ENCODE assay signal across 26 cellular contexts in genomic region chr6:74596586-74596985, GRCh38.
DNase-seq lines count a peak whose midpoint lies in the region; ATAC-seq, FAIRE-seq and TF ChIP-seq lines count a peak whose summit lies in the region.
"Had no signal": no experiment of that assay in that cellular context is flagged by ENCODE, and none has a peak within 500 bp of the region (broad histone marks: within the 10 kb centered on the region; RNA-seq: fewer than 3 reads in every experiment).

No MANE protein-coding gene starts in this region.

- no peak overlapping the region for H2AK5ac ChIP-seq in mesenchymal stem cell (ENCODE audit: low read length, severe bottlenecking)

- peaks cover 11% of the 10 kb centered on the region for H3K4me1 Mint-ChIP-seq in astrocyte (ENCODE audit: low read depth, unreplicated experiment)
- H3K4me1 Mint-ChIP-seq: CD4-positive, alpha-beta memory T cell had no signal

- ATAC-seq in HG02588 (IDR thresholded peaks at IDR 0.05; ENCODE audit: unreplicated experiment), result no peak
- ATAC-seq in GM18511 (IDR thresholded peaks at IDR 0.05; ENCODE audit: unreplicated experiment), result no peak
- ATAC-seq: Right ventricle myocardium inferior had no signal

- H3K79me2 ChIP-seq in GM23248 (ENCODE audit: insufficient read depth) (no peaks in the 10 kb centered on the region), astrocyte (ENCODE audit: insufficient read depth, low read length) (no peaks in the 10 kb centered on the region)

- FAIRE-seq in astrocyte (lab: Jason Lieb, UNC), result peak; percentile 37
- FAIRE-seq: GM12892, GM18507, HTR-8/SVneo had no signal

- H3K4me1 ChIP-seq in GM23248 (ENCODE audit: insufficient read depth) (peaks cover 37% of the 10 kb centered on the region), astrocyte (ENCODE audit: insufficient read depth, low read length) (no peaks in the 10 kb centered on the region), mesenchymal stem cell (ENCODE audit: control insufficient read depth, insufficient read depth, low read depth, low read length) (no peaks in the 10 kb centered on the region)
- H3K4me1 ChIP-seq: Caco-2, Peyer's patch had no signal

- H3K4ac ChIP-seq in mesenchymal stem cell (ENCODE audit: low read depth in 1 of 2, low read length in 2 of 2), result no peak overlapping the region

- DNase-seq in AG10803 (ENCODE audit: low read depth) (peak; percentile 90), GM23248 (no peak), astrocyte (ENCODE audit: low read depth) (peak; percentile 56), mesenchymal stem cell (no peak), GM13976 (ENCODE audit: low spot score) (no peak), OCI-M2 (lab: John Stamatoyannopoulos, UW; ENCODE audit: unreplicated experiment) (no peak)
- DNase-seq: Caco-2; CD4-positive, alpha-beta memory T cell; DMS 273 treated with DMSO at 0.1 percent for 48 hours; DMS79 treated with DMSO at 0.1 percent for 48 hours; H7; NCI-H1092 treated with DMSO at 0.1 percent for 48 hours; NCI-H146; NCI-H2029; NCI-H2227 treated with DMSO at 0.1 percent for 48 hours; NCI-H510A; Peyer's patch had no signal

- H3K4me3 Mint-ChIP-seq in astrocyte (ENCODE audit: unreplicated experiment), result no peak overlapping the region
- H3K4me3 Mint-ChIP-seq: CD4-positive, alpha-beta memory T cell; HFFc6 had no signal

- H2BK120ac ChIP-seq in mesenchymal stem cell (ENCODE audit: low read depth, low read length), result peak overlapping the region; percentile 19

- no peak overlapping the region for H2AFZ ChIP-seq in GM23248
- no peak overlapping the region for H2AFZ ChIP-seq in astrocyte (ENCODE audit: low read depth, low read length)
- no peak overlapping the region for H2AFZ ChIP-seq in mesenchymal stem cell (ENCODE audit: low read depth, low read length)

- H3K4me3 ChIP-seq in AG10803 (ENCODE audit: low read length) (no peak overlapping the region), GM23248 (no peak overlapping the region), astrocyte (ENCODE audit: insufficient read depth, low read depth, low read length) (no peak overlapping the region), mesenchymal stem cell (ENCODE audit: insufficient read depth in 1 of 2, low read depth in 1 of 2, low read length in 2 of 2) (no peak overlapping the region)
- H3K4me3 ChIP-seq: BLaER1, Peyer's patch had no signal

- H3K36me3 ChIP-seq in GM23248 (ENCODE audit: low read depth), result no peaks in the 10 kb centered on the region
- no peaks in the 10 kb centered on the region for H3K36me3 ChIP-seq in astrocyte (ENCODE audit: insufficient read depth, low read length)
- no peaks in the 10 kb centered on the region for H3K36me3 ChIP-seq in mesenchymal stem cell (ENCODE audit: control insufficient read depth in 1 of 2, insufficient read depth in 2 of 2, low read depth in 1 of 2, low read length in 2 of 2)
- H3K36me3 ChIP-seq: BLaER1, Peyer's patch had no signal

- no peak overlapping the region for H4K8ac ChIP-seq in mesenchymal stem cell (ENCODE audit: low read length)

- in situ Hi-C loops in GM23248 (cut with MboI) (no loop called here), GM13976 (cut with MboI; ENCODE audit: low sequenced_read_pairs, unreplicated experiment) (loop anchor here (25.0 kb wide), 1 partner anchor 616 kb away; the partner anchor contains the start of gene COL12A1)

- no peaks in the 10 kb centered on the region for H3K9me3 ChIP-seq in GM23248 (ENCODE audit: low read depth)
- no peaks in the 10 kb centered on the region for H3K9me3 ChIP-seq in astrocyte (ENCODE audit: insufficient read depth, low read depth, low read length)
- H3K9me3 ChIP-seq in mesenchymal stem cell (ENCODE audit: control insufficient read depth, low read length), result no peaks in the 10 kb centered on the region
- H3K9me3 ChIP-seq: BLaER1, Caco-2, Peyer's patch had no signal

- peak overlapping the region; percentile 35 for H3K27ac Mint-ChIP-seq in astrocyte (ENCODE audit: unreplicated experiment)
- H3K27ac Mint-ChIP-seq: CD4-positive, alpha-beta memory T cell had no signal

- no peaks in the 10 kb centered on the region for H4K20me1 ChIP-seq in GM23248 (ENCODE audit: insufficient read depth)
- no peaks in the 10 kb centered on the region for H4K20me1 ChIP-seq in astrocyte (ENCODE audit: insufficient read depth, low read length)
- H4K20me1 ChIP-seq: BLaER1 had no signal

- no peak overlapping the region for H4K91ac ChIP-seq in mesenchymal stem cell (ENCODE audit: low read length)

- H3K27me3 ChIP-seq in GM23248 (replicated peaks; ENCODE audit: insufficient read depth) (no peaks in the 10 kb centered on the region), astrocyte (ENCODE audit: insufficient read depth, low read length) (no peaks in the 10 kb centered on the region), mesenchymal stem cell (ENCODE audit: control insufficient read depth in 1 of 2, insufficient read depth in 1 of 2, low read length in 2 of 2) (no peaks in the 10 kb centered on the region)
- H3K27me3 ChIP-seq: BLaER1, Peyer's patch had no signal

- H2BK15ac ChIP-seq in mesenchymal stem cell (ENCODE audit: low read depth, poor library complexity, severe bottlenecking), result no peak overlapping the region

- no peak overlapping the region for H3K14ac ChIP-seq in mesenchymal stem cell (ENCODE audit: low read length in 2 of 2)

- H3K4me2 ChIP-seq in GM23248 (ENCODE audit: unreplicated experiment) (peak overlapping the region; percentile 51), astrocyte (ENCODE audit: low read length) (no peak overlapping the region), mesenchymal stem cell (ENCODE audit: low read length, poor library complexity, severe bottlenecking) (no peak overlapping the region)
- H3K4me2 ChIP-seq: KMS-11 had no signal

- H3K27me3 Mint-ChIP-seq in astrocyte (ENCODE audit: low read depth, unreplicated experiment), result no peaks in the 10 kb centered on the region
- H3K27me3 Mint-ChIP-seq: CD4-positive, alpha-beta memory T cell had no signal

- H3K18ac ChIP-seq in mesenchymal stem cell (ENCODE audit: low read depth in 1 of 2, low read length in 2 of 2), result no peak overlapping the region

- no peaks in the 10 kb centered on the region for H3K9me2 ChIP-seq in GM23248 (ENCODE audit: insufficient read depth)

- H3K23ac ChIP-seq in mesenchymal stem cell (ENCODE audit: low read length in 2 of 2), result no peak overlapping the region

- H3F3A ChIP-seq in GM23248 (ENCODE audit: insufficient read depth), result peaks cover 37% of the 10 kb centered on the region

- TF ChIP-seq CTCF in AG10803 (conservative IDR thresholded peaks at IDR 0.05; ENCODE audit: low read length), result no peak
- TF ChIP-seq CTCF in astrocyte (IDR thresholded peaks at IDR 0.05; ENCODE audit: insufficient read depth, low read depth, low read length), result no peak
- TF ChIP-seq CTCF in GM13976 (IDR thresholded peaks at IDR 0.05; ENCODE audit: borderline replicate concordance, control extremely low read depth, extremely low read depth, insufficient read depth, missing control alignments), result no peak

- peaks cover 6% of the 10 kb centered on the region for H3K9me3 Mint-ChIP-seq in astrocyte (ENCODE audit: unreplicated experiment)

- H3K27ac ChIP-seq in GM23248 (peak overlapping the region; percentile 20; the same call in 1 of the 2 replicates), astrocyte (ENCODE audit: low read depth, low read length) (no peak overlapping the region), mesenchymal stem cell (ENCODE audit: low read length, poor library complexity, severe bottlenecking) (no peak overlapping the region)
- H3K27ac ChIP-seq: BLaER1, KMS-11, Peyer's patch had no signal

- H3K9ac ChIP-seq in GM23248, result no peak overlapping the region
- H3K9ac ChIP-seq in astrocyte (ENCODE audit: low read length), result no peak overlapping the region
- H3K9ac ChIP-seq in mesenchymal stem cell (ENCODE audit: low read length), result no peak overlapping the region
- H3K9ac ChIP-seq: BLaER1, KMS-11 had no signal

- no peak overlapping the region for H2BK5ac ChIP-seq in mesenchymal stem cell (ENCODE audit: low read depth, low read length, poor library complexity, severe bottlenecking)

- H3K79me1 ChIP-seq in mesenchymal stem cell (replicated peaks; ENCODE audit: low read length, poor library complexity, severe bottlenecking), result no peaks in the 10 kb centered on the region

- H3K36me3 Mint-ChIP-seq in astrocyte (ENCODE audit: low read depth, unreplicated experiment), result peaks cover 2% of the 10 kb centered on the region
- H3K36me3 Mint-ChIP-seq: CD4-positive, alpha-beta memory T cell had no signal

- H2BK12ac ChIP-seq in mesenchymal stem cell (ENCODE audit: low read length in 2 of 2), result no peak overlapping the region

Comparison
In these comparisons a context has a peak if more than half of its experiments do, and no peak if none do; other contexts are left out.
1. DNase-seq: peak in AG10803 (single experiment) and astrocyte (single experiment); none in GM23248 (single experiment), mesenchymal stem cell (single experiment), GM13976 (single experiment) and OCI-M2 (single experiment).